In genomic region chr9:33850267-33850629, GRCh38 we compare ENCODE assay signal across 18 cellular contexts. TPM values are rescaled to one million over a fixed set of nuclear protein-coding genes. Genes with fewer than 3 reads are reported as not detected.
DNase-seq lines count a peak whose midpoint lies in the region; ATAC-seq, FAIRE-seq and TF ChIP-seq lines count a peak whose summit lies in the region.
"Had no signal": no experiment of that assay in that cellular context is flagged by ENCODE, and none has a peak within 500 bp of the region (broad histone marks: within the 10 kb centered on the region; RNA-seq: fewer than 3 reads in every experiment).

No MANE protein-coding gene starts in this region.

- H3K36me3 ChIP-seq in HepG2 (replicated peaks in 1 of 2; ENCODE audit: control insufficient read depth in 1 of 2, insufficient read depth in 2 of 2, low read length in 2 of 2) (0 out of 5 replicates have a peak, but pooled peaks cover 0 to 3% of the 10 kb centered on the region in 2 experiments), right lobe of liver (no peaks in the 10 kb centered on the region), mammary epithelial cell (ENCODE audit: insufficient read depth, low read length) (no peaks in the 10 kb centered on the region)

- no peak for FAIRE-seq in HepG2 (lab: Jason Lieb, UNC)
- FAIRE-seq: kidney, small intestine had no signal

- POLR2A ChIA-PET in HepG2 (lab: Yijun Ruan, JAX) = no interaction called here
- POLR2A ChIA-PET in activated CD4-positive, alpha-beta T cell treated with anti-CD3 and anti-CD28 coated beads, Interleukin-2, amount 10 ng/mL, durations not matched to agents 7 days and 5 days (lab: Charles Lee) = no interaction called here

- no peaks in the 10 kb centered on the region for H3K9me3 Mint-ChIP-seq in nephron
- H3K9me3 Mint-ChIP-seq in activated CD4-positive, alpha-beta T cell treated with anti-CD3 and anti-CD28 coated beads, Interleukin-2, amount 10 ng/mL, durations not matched to agents 7 days and 5 days = no peaks in the 10 kb centered on the region
- H3K9me3 Mint-ChIP-seq: activated CD4-positive, alpha-beta memory T cell treated with anti-CD3 and anti-CD28 coated beads for 36 hours; IgD-negative memory B cell; neural crest cell had no signal

- TF ChIP-seq RAD21 in HepG2 (CRISPR knock-in tag; IDR thresholded peaks at IDR 0.05) = no peak

- TF ChIP-seq CTCF in HepG2 (CRISPR knock-in tag; IDR thresholded peaks at IDR 0.05) (no peak), right lobe of liver (IDR thresholded peaks at IDR 0.05) (no peak), mammary epithelial cell (conservative IDR thresholded peaks at IDR 0.05 in 1 of 2, IDR thresholded peaks at IDR 0.05 in 1 of 2; ENCODE audit: extremely low read depth in 1 of 2, insufficient read depth in 1 of 2, low read depth in 1 of 2, low read length in 2 of 2) (no peak), nephron (IDR thresholded peaks at IDR 0.05; ENCODE audit: unreplicated experiment in 3 of 3) (no peak)

- intact Hi-C loops in HepG2 (cut with micrococcal nuclease; ENCODE audit: unreplicated experiment) (no loop called here), right lobe of liver (cut with DNase I) (loop anchor here in 1 of 2 donors (5.0 kb wide), 1 partner anchor 33 kb away; the partner anchor contains the start of gene UBE2R2), mammary epithelial cell (cut with micrococcal nuclease) (loop anchor here (10.0 kb wide), 1 partner anchor 225 kb away; no protein-coding TSS in a partner anchor)

- BruUV-seq in HepG2 (replicated peaks; lab: Mats Ljungman, UMichigan) (no TSS peak), mammary epithelial cell (replicated peaks; lab: Mats Ljungman, UMichigan) (no TSS peak)

- H3K9me3 ChIP-seq in HepG2 (ENCODE audit: low read length) (no peaks in the 10 kb centered on the region), right lobe of liver (no peaks in the 10 kb centered on the region), mammary epithelial cell (replicated peaks; ENCODE audit: insufficient read depth, low read length) (no peaks in the 10 kb centered on the region)
- H3K9me3 ChIP-seq: testis had no signal

- 90% methylated on average over 4 of the region's 4 CpGs for WGBS in HepG2 (ENCODE audit: low lambda C conversion rate)
- WGBS in right lobe of liver (ENCODE audit: insufficient coverage, low coverage, low lambda C conversion rate, missing lambda C conversion rate) = 80% methylated on average over 1 of the region's 4 CpGs
- WGBS in mammary epithelial cell (ENCODE audit: low coverage, missing lambda C conversion rate) = 83% methylated on average over 4 of the region's 4 CpGs

- dilution Hi-C loops in mammary epithelial cell (cut with HindIII; ENCODE audit: low sequenced_read_pairs) = no loop called here

- H4K20me1 ChIP-seq in HepG2 (ENCODE audit: insufficient read depth, low read length) (peaks cover 62% of the 10 kb centered on the region), mammary epithelial cell (ENCODE audit: insufficient read depth, low read length) (peaks cover 3% of the 10 kb centered on the region)

- no peak overlapping the region for H3K4me2 ChIP-seq in HepG2 (ENCODE audit: low read depth, low read length)
- H3K4me2 ChIP-seq in mammary epithelial cell (ENCODE audit: insufficient read depth, low read depth, low read length) = no peak overlapping the region

- no peaks in the 10 kb centered on the region for H3K27me3 ChIP-seq in HepG2 (ENCODE audit: control insufficient read depth in 1 of 2, insufficient read depth in 2 of 2, low read length in 2 of 2)
- H3K27me3 ChIP-seq in right lobe of liver = no peaks in the 10 kb centered on the region
- no peaks in the 10 kb centered on the region for H3K27me3 ChIP-seq in mammary epithelial cell (ENCODE audit: insufficient read depth, low read length)
- H3K27me3 ChIP-seq: testis had no signal

- peaks cover 29% of the 10 kb centered on the region for H3K4me1 Mint-ChIP-seq in nephron
- peaks cover 37% of the 10 kb centered on the region for H3K4me1 Mint-ChIP-seq in activated CD4-positive, alpha-beta T cell treated with anti-CD3 and anti-CD28 coated beads, Interleukin-2, amount 10 ng/mL, durations not matched to agents 7 days and 5 days

- peak overlapping the region in 2 of 3 experiments; percentile 1 to 12 for H3K27ac Mint-ChIP-seq in nephron
- H3K27ac Mint-ChIP-seq in activated CD4-positive, alpha-beta T cell treated with anti-CD3 and anti-CD28 coated beads, Interleukin-2, amount 10 ng/mL, durations not matched to agents 7 days and 5 days = no peak overlapping the region
- H3K27ac Mint-ChIP-seq: activated CD4-positive, alpha-beta memory T cell treated with anti-CD3 and anti-CD28 coated beads for 36 hours had no signal

- TF ChIP-seq EP300 in HepG2 (IDR thresholded peaks at IDR 0.05; ENCODE audit: low read depth in 2 of 2, low read length in 2 of 2) (no peak), HepG2 (CRISPR knock-in tag; IDR thresholded peaks at IDR 0.05; ENCODE audit: borderline replicate concordance) (no peak)

- H3K27me3 Mint-ChIP-seq in nephron (ENCODE audit: low read depth) = no peaks in the 10 kb centered on the region
- H3K27me3 Mint-ChIP-seq in activated CD4-positive, alpha-beta T cell treated with anti-CD3 and anti-CD28 coated beads, Interleukin-2, amount 10 ng/mL, durations not matched to agents 7 days and 5 days = no peaks in the 10 kb centered on the region
- H3K27me3 Mint-ChIP-seq: activated CD4-positive, alpha-beta memory T cell treated with anti-CD3 and anti-CD28 coated beads for 36 hours; IgD-negative memory B cell had no signal

- H2AFZ ChIP-seq in HepG2 (ENCODE audit: low read length) (no peak overlapping the region), mammary epithelial cell (ENCODE audit: low read depth, low read length) (no peak overlapping the region)

- H3K4me3 Mint-ChIP-seq in nephron = no peak overlapping the region
- no peak overlapping the region for H3K4me3 Mint-ChIP-seq in activated CD4-positive, alpha-beta T cell treated with anti-CD3 and anti-CD28 coated beads, Interleukin-2, amount 10 ng/mL, durations not matched to agents 7 days and 5 days
- H3K4me3 Mint-ChIP-seq: activated CD4-positive, alpha-beta memory T cell treated with anti-CD3 and anti-CD28 coated beads for 36 hours; IgD-negative memory B cell; neural crest cell had no signal

- DNase-seq in HepG2 (ENCODE audit: low spot score) (no peak), right lobe of liver (no peak), mammary epithelial cell (no peak), anterior cingulate cortex (lab: John Stamatoyannopoulos, UW) (no peak), glomerular visceral epithelial cell (ENCODE audit: extremely low spot score) (no peak)
- no peak for DNase-seq in activated CD4-positive, alpha-beta T cell treated with anti-CD3 and anti-CD28 coated beads, Interleukin-2, amount 10 ng/mL, durations not matched to agents 7 days and 5 days
- DNase-seq: activated CD4-positive, alpha-beta memory T cell treated with anti-CD3 and anti-CD28 coated beads for 36 hours; DND-41; foreskin melanocyte; kidney; NCI-H446 treated with DMSO at 0.1 percent for 48 hours; small intestine; testis had no signal

- TF ChIP-seq POLR2A in HepG2 (IDR thresholded peaks at IDR 0.05; ENCODE audit: insufficient read depth in 1 of 2, low read depth in 2 of 2, low read length in 2 of 2) (no peak), right lobe of liver (IDR thresholded peaks at IDR 0.05) (no peak)

- CTCF ChIA-PET in HepG2 (lab: Yijun Ruan, JAX; ENCODE audit: low intra/inter-chr PET ratio, low total read pairs) (no interaction called here), mammary epithelial cell (lab: Charles Lee; ENCODE audit: low non-redundant PET) (no interaction called here)
- CTCF ChIA-PET in activated CD4-positive, alpha-beta T cell treated with anti-CD3 and anti-CD28 coated beads, Interleukin-2, amount 10 ng/mL, durations not matched to agents 7 days and 5 days (lab: Charles Lee) = no interaction called here

- H3K27ac ChIP-seq in HepG2 (ENCODE audit: extremely low read length, insufficient read depth, low read length) = peak overlapping the region; percentile 54
- H3K27ac ChIP-seq in right lobe of liver = peak overlapping the region in 1 of 3 donors; percentile 1
- peak overlapping the region; percentile 17 for H3K27ac ChIP-seq in mammary epithelial cell (ENCODE audit: insufficient read depth, low read depth, low read length)
- H3K27ac ChIP-seq: RWPE1 had no signal

- H3K79me2 ChIP-seq in HepG2 (ENCODE audit: insufficient read depth, low read length) (peaks cover 93% of the 10 kb centered on the region), mammary epithelial cell (ENCODE audit: insufficient read depth, low read length) (peaks cover 93% of the 10 kb centered on the region)

- H3K4me3 ChIP-seq in HepG2 (replicated peaks in 1 of 3; ENCODE audit: insufficient read depth in 1 of 3, low read depth in 2 of 3, low read length in 3 of 3) (no peak overlapping the region), right lobe of liver (no peak overlapping the region), mammary epithelial cell (replicated peaks in 1 of 3; ENCODE audit: insufficient read depth in 1 of 3, low read depth in 2 of 3, low read length in 3 of 3) (no peak overlapping the region)
- H3K4me3 ChIP-seq: testis had no signal

- ATAC-seq in HepG2 (no peak), right lobe of liver (no peak), HG02759 (IDR thresholded peaks at IDR 0.05; ENCODE audit: unreplicated experiment) (no peak)

- H3K4me1 ChIP-seq in HepG2 (ENCODE audit: insufficient read depth, low read length) = peaks cover 70% of the 10 kb centered on the region
- peaks cover 0 to 64% (median 28%) of the 10 kb centered on the region in 4 donors for H3K4me1 ChIP-seq in right lobe of liver
- no peaks in the 10 kb centered on the region for H3K4me1 ChIP-seq in mammary epithelial cell (ENCODE audit: insufficient read depth, low read length)

- no peak overlapping the region for H3K9ac ChIP-seq in HepG2 (ENCODE audit: insufficient read depth, low read depth, low read length)
- no peak overlapping the region for H3K9ac ChIP-seq in mammary epithelial cell (ENCODE audit: insufficient read depth, low read length)

- in situ Hi-C loops in HepG2 (cut with HindIII; ENCODE audit: extremely low pct_ligation_motif_present, low pct_unique_long_range_greater_than_20kb) (loop anchor here (5.0 kb wide), 1 partner anchor 33 kb away; the partner anchor contains the start of gene UBE2R2), mammary epithelial cell (cut with MboI; ENCODE audit: low sequenced_read_pairs in 2 of 2) (loop anchor here (5.0 to 10.0 kb wide), 3 partner anchors 33 to 115 kb away; partner anchors contain the start of gene UBE2R2 (in 1 of the 2))

- H3K36me3 Mint-ChIP-seq in nephron (ENCODE audit: low read depth) = peaks cover 18% of the 10 kb centered on the region
- peaks cover 12% of the 10 kb centered on the region for H3K36me3 Mint-ChIP-seq in activated CD4-positive, alpha-beta T cell treated with anti-CD3 and anti-CD28 coated beads, Interleukin-2, amount 10 ng/mL, durations not matched to agents 7 days and 5 days (ENCODE audit: low read depth)

RNA-seq across cellular contexts. Expression of gene UBE2R2, which starts 33.3 kb away (rescaled TPM):
- 14.8 and 19.5 TPM in 2 replicates for total RNA-seq in HepG2 (2016; rRNA removed; fragmentation: Illumina TruSeq; extraction: Trizol)
- 8.2 and 8.4 TPM in 2 replicates for total RNA-seq in HepG2 (2016; cell fraction: cytosol; rRNA removed; fragmentation: Illumina TruSeq; extraction: Trizol; ENCODE audit: low read depth)
- total RNA-seq in HepG2 (2016; cell fraction: insoluble cytoplasmic fraction; rRNA removed; fragmentation: Illumina TruSeq; extraction: Trizol) = 14.3 and 18.8 TPM in 2 replicates
- total RNA-seq in HepG2 (2016; cell fraction: membrane; rRNA removed; fragmentation: Illumina TruSeq; extraction: Trizol) = 23.3 and 24.0 TPM in 2 replicates
- total RNA-seq in HepG2 (2016; cell fraction: nucleus; rRNA removed; fragmentation: Illumina TruSeq; extraction: Trizol) = 14.3 and 16.5 TPM in 2 replicates
- polyA plus RNA-seq in HepG2 (2011; rRNA removed) = 17.2 and 20.9 TPM in 2 replicates
- polyA plus RNA-seq in HepG2 (2011; cell fraction: cytosol; rRNA removed) = 13.0 and 19.2 TPM in 2 replicates
- polyA plus RNA-seq in HepG2 (2011; cell fraction: nucleus; rRNA removed) = 9.8 and 12.5 TPM in 2 replicates
- polyA plus RNA-seq in HepG2 (2012) = 38.4 and 43.1 TPM in 2 replicates
- polyA plus RNA-seq in HepG2 (2016; cell fraction: cytosol; fragmentation: Illumina TruSeq; extraction: Trizol; ENCODE audit: low read depth) = 13.9 and 16.1 TPM in 2 replicates
- 31.1 and 35.9 TPM in 2 replicates for polyA plus RNA-seq in HepG2 (2016; cell fraction: insoluble cytoplasmic fraction; fragmentation: Illumina TruSeq; extraction: Trizol; ENCODE audit: low read depth)
- 27.4 and 28.5 TPM in 2 replicates for polyA plus RNA-seq in HepG2 (2016; cell fraction: membrane; fragmentation: Illumina TruSeq; extraction: Trizol; ENCODE audit: low read depth)
- polyA plus RNA-seq in HepG2 (2016; cell fraction: nucleus; fragmentation: Illumina TruSeq; extraction: Trizol; ENCODE audit: insufficient read depth, low read depth) = 23.2 and 25.6 TPM in 2 replicates
- 14.9 and 19.7 TPM in 2 replicates for polyA minus RNA-seq in HepG2 (2011; rRNA and poly(A)+ RNA removed; ENCODE audit: low replicate concordance)
- 23.7 and 26.6 TPM in 2 replicates for polyA minus RNA-seq in HepG2 (2011; cell fraction: cytosol; rRNA and poly(A)+ RNA removed)
- polyA minus RNA-seq in HepG2 (2011; cell fraction: nucleus; rRNA and poly(A)+ RNA removed) = 27.5 and 27.8 TPM in 2 replicates
- total RNA-seq in right lobe of liver = 10 to 100 TPM; 21.1 to 27.4 (median 21.8) TPM
- 10 to 100 TPM; 14.8 to 38.0 TPM for total RNA-seq in mammary epithelial cell
- 20.3 TPM for polyA plus RNA-seq in mammary epithelial cell
- 30.8 TPM for polyA minus RNA-seq in mammary epithelial cell
- 10 to 100 TPM; 33.1 to 36.6 TPM for total RNA-seq in activated CD4-positive, alpha-beta T cell treated with anti-CD3 and anti-CD28 coated beads, Interleukin-2, amount 10 ng/mL, durations not matched to agents 7 days and 5 days

RNA-seq across cellular contexts. Expression of gene PRSS3, which starts 54.9 kb away (rescaled TPM):
- total RNA-seq in HepG2 (2016; rRNA removed; fragmentation: Illumina TruSeq; extraction: Trizol) (not detected in 2 replicates), right lobe of liver (10 to 100 TPM in 1 of 6 experiments, 1 to 10 TPM in 4, under 1 TPM in 1; 0.93 to 18.0 (median 3.8) TPM), mammary epithelial cell (10 to 100 TPM in 1 of 2 donors, 1 to 10 TPM in 1; 1.0 to 27.6 TPM)
- not detected in 2 replicates for total RNA-seq in HepG2 (2016; cell fraction: cytosol; rRNA removed; fragmentation: Illumina TruSeq; extraction: Trizol; ENCODE audit: low read depth)
- not detected in 2 replicates for total RNA-seq in HepG2 (2016; cell fraction: insoluble cytoplasmic fraction; rRNA removed; fragmentation: Illumina TruSeq; extraction: Trizol)
- total RNA-seq in HepG2 (2016; cell fraction: membrane; rRNA removed; fragmentation: Illumina TruSeq; extraction: Trizol) = not detected in 2 replicates
- total RNA-seq in HepG2 (2016; cell fraction: nucleus; rRNA removed; fragmentation: Illumina TruSeq; extraction: Trizol) = not detected in 2 replicates
- polyA plus RNA-seq in HepG2 (2011; rRNA removed) (not detected in 2 replicates), mammary epithelial cell (50.8 TPM)
- polyA plus RNA-seq in HepG2 (2011; cell fraction: cytosol; rRNA removed) = not detected in 2 replicates
- polyA plus RNA-seq in HepG2 (2011; cell fraction: nucleus; rRNA removed) = not detected in 2 replicates
- not detected in 2 replicates for polyA plus RNA-seq in HepG2 (2012)
- polyA plus RNA-seq in HepG2 (2016; cell fraction: cytosol; fragmentation: Illumina TruSeq; extraction: Trizol; ENCODE audit: low read depth) = not detected in 2 replicates
- polyA plus RNA-seq in HepG2 (2016; cell fraction: insoluble cytoplasmic fraction; fragmentation: Illumina TruSeq; extraction: Trizol; ENCODE audit: low read depth) = not detected in 2 replicates
- not detected in 2 replicates for polyA plus RNA-seq in HepG2 (2016; cell fraction: membrane; fragmentation: Illumina TruSeq; extraction: Trizol; ENCODE audit: low read depth)
- not detected in 2 replicates for polyA plus RNA-seq in HepG2 (2016; cell fraction: nucleus; fragmentation: Illumina TruSeq; extraction: Trizol; ENCODE audit: insufficient read depth, low read depth)
- polyA minus RNA-seq in HepG2 (2011; rRNA and poly(A)+ RNA removed; ENCODE audit: low replicate concordance) = not detected in 2 replicates
- polyA minus RNA-seq in HepG2 (2011; cell fraction: cytosol; rRNA and poly(A)+ RNA removed) = not detected in 2 replicates
- polyA minus RNA-seq in HepG2 (2011; cell fraction: nucleus; rRNA and poly(A)+ RNA removed) = not detected in 2 replicates
- polyA minus RNA-seq in mammary epithelial cell = 81.6 TPM
- not detected for total RNA-seq in activated CD4-positive, alpha-beta T cell treated with anti-CD3 and anti-CD28 coated beads, Interleukin-2, amount 10 ng/mL, durations not matched to agents 7 days and 5 days
- total RNA-seq: activated CD4-positive, alpha-beta memory T cell treated with anti-CD3 and anti-CD28 coated beads for 36 hours; neural crest cell had no signal
- polyA plus RNA-seq: IgD-negative memory B cell had no signal
